ENCODE assay signal across 9 cellular contexts in the genomic region with DNA sequence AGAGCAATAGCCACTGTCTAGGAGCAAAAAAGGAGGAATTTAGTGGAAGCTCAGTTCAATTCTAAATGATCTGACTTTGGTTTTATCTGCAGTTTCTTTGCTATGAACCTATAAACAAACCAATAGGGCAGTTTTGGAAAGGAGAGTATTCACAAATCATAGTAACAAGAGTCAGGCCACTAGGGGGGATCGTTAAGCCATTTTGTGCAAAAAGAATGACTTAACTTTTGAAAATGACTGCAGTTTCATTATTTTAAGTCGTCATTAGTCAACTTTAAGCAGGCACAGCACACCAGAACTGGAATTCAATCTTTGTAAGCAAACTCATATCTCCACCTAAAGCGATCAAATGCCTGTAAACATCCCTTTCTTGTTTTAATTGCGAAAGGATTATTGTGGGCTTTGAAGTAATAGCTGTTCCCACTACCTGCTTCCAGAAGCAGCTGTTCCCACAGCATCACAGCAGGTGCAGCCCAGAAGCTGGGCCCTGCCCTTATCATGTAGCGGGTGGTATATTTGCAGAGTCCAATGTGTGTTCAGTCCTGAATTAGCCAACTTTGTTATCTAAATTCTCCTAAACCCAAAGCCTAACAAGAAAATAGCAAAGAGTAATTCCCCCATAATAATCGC. TPM values are rescaled to one million over a fixed set of nuclear protein-coding genes. Genes with fewer than 3 reads are reported as not detected.
DNase-seq lines count a peak whose midpoint lies in the region; ATAC-seq and TF ChIP-seq lines count a peak whose summit lies in the region.
"Had no signal": no experiment of that assay in that cellular context is flagged by ENCODE, and none has a peak within 500 bp of the region (broad histone marks: within the 10 kb centered on the region; RNA-seq: fewer than 3 reads in every experiment).

No MANE protein-coding gene starts in this region.

- H3K36me3 Mint-ChIP-seq in GM23338 (ENCODE audit: low read depth) = peaks cover 6% of the 10 kb centered on the region; the same call in 1 of the 3 replicates

- H3K9me3 ChIP-seq in OCI-LY1 (ENCODE audit: low read length) = no peaks in the 10 kb centered on the region

- H3K4me1 ChIP-seq in GM23338 (ENCODE audit: insufficient read depth) (peaks cover 13% of the 10 kb centered on the region), OCI-LY1 (ENCODE audit: insufficient read depth, low read length, severe bottlenecking) (no peaks in the 10 kb centered on the region)

- H4K20me1 ChIP-seq in GM23338 (replicated peaks; ENCODE audit: insufficient read depth) (no peaks in the 10 kb centered on the region), OCI-LY1 (ENCODE audit: insufficient read depth, low read length) (no peaks in the 10 kb centered on the region)

- DNase-seq in AG10803 (ENCODE audit: low read depth) (peak; percentile 26), GM23338 (ENCODE audit: low spot score) (peak; percentile 75), fibroblast of pulmonary artery (ENCODE audit: low read depth) (peak; percentile 33), 8988T (no peak), mucosa of gallbladder (ENCODE audit: low spot score) (no peak)
- DNase-seq: activated CD4-positive, alpha-beta T cell treated with anti-CD3 and anti-CD28 coated beads for 4 hours had no signal

- no peak overlapping the region for H2AFZ ChIP-seq in GM23338
- no peak overlapping the region for H2AFZ ChIP-seq in OCI-LY1 (ENCODE audit: low read length)

- H3K27ac ChIP-seq in GM23338 (ENCODE audit: low read depth) = no peak overlapping the region
- no peak overlapping the region for H3K27ac ChIP-seq in OCI-LY1 (ENCODE audit: low read depth, low read length, poor library complexity, severe bottlenecking)

- no peak overlapping the region; the same call in 2 of the 3 replicates for H3K4me3 Mint-ChIP-seq in GM23338

- no peak overlapping the region for H3K9ac ChIP-seq in OCI-LY1 (ENCODE audit: low read length)

- ATAC-seq in GM23338 = peak; percentile 73
- ATAC-seq in GM21529 (IDR thresholded peaks at IDR 0.05; ENCODE audit: unreplicated experiment) = no peak
- no peak for ATAC-seq in GM21717 (IDR thresholded peaks at IDR 0.05; ENCODE audit: unreplicated experiment)

- no peak overlapping the region for H3K27ac Mint-ChIP-seq in GM23338

- no peak overlapping the region for H3K4me3 ChIP-seq in AG10803 (ENCODE audit: low read length)
- H3K4me3 ChIP-seq in GM23338 = no peak overlapping the region
- no peak overlapping the region for H3K4me3 ChIP-seq in OCI-LY1 (ENCODE audit: low read depth, low read length, poor library complexity, severe bottlenecking)
- H3K4me3 ChIP-seq in fibroblast of pulmonary artery (replicated peaks; ENCODE audit: low read depth, low read length) = no peak overlapping the region

- H3K27me3 ChIP-seq in GM23338 (ENCODE audit: insufficient read depth) (no peaks in the 10 kb centered on the region), OCI-LY1 (ENCODE audit: insufficient read depth, low read length) (peaks cover 5% of the 10 kb centered on the region; the same call in 1 of the 2 replicates)

- H3K4me1 Mint-ChIP-seq in GM23338 = peaks cover 32% of the 10 kb centered on the region

- no peaks in the 10 kb centered on the region for H3F3A ChIP-seq in GM23338 (replicated peaks; ENCODE audit: low read depth)
- H3F3A ChIP-seq in OCI-LY1 (ENCODE audit: insufficient read depth, low read length) = no peaks in the 10 kb centered on the region

- H3K9me2 ChIP-seq in GM23338 (ENCODE audit: insufficient read depth) (no peaks in the 10 kb centered on the region), OCI-LY1 (ENCODE audit: low read depth, low read length) (no peaks in the 10 kb centered on the region)

- peaks cover 8% of the 10 kb centered on the region for H3K27me3 Mint-ChIP-seq in GM23338 (ENCODE audit: insufficient read depth, low read depth, poor library complexity)

- peak; percentile 51 for TF ChIP-seq CTCF in AG10803 (conservative IDR thresholded peaks at IDR 0.05; ENCODE audit: low read length)
- TF ChIP-seq CTCF in GM23338 (conservative IDR thresholded peaks at IDR 0.05; ENCODE audit: low read depth in 2 of 2) = peak; percentile 60 to 70
- TF ChIP-seq CTCF in OCI-LY1 (IDR thresholded peaks at IDR 0.05; ENCODE audit: low read length) = peak; percentile 56; the same call in 1 of the 2 replicates
- peak; percentile 47 for TF ChIP-seq CTCF in fibroblast of pulmonary artery (IDR thresholded peaks at IDR 0.05; ENCODE audit: low read length, missing control alignments)

- peaks cover 5% of the 10 kb centered on the region for H3K9me3 Mint-ChIP-seq in GM23338

- no peaks in the 10 kb centered on the region for H3K79me2 ChIP-seq in GM23338 (replicated peaks; ENCODE audit: insufficient read depth)
- H3K79me2 ChIP-seq in OCI-LY1 (ENCODE audit: insufficient read depth, low read length) = no peaks in the 10 kb centered on the region

- H3K4me2 ChIP-seq in GM23338 (no peak overlapping the region), OCI-LY1 (ENCODE audit: low read length) (no peak overlapping the region)

- H3K36me3 ChIP-seq in GM23338 (ENCODE audit: insufficient read depth) (no peaks in the 10 kb centered on the region), OCI-LY1 (ENCODE audit: insufficient read depth, low read length) (no peaks in the 10 kb centered on the region)

TF ChIP-seq in GM23338, 12 proteins besides CTCF, POLR2A, EP300 and RAD21 (continues in another document):
- TF ChIP-seq, protein P1, sequence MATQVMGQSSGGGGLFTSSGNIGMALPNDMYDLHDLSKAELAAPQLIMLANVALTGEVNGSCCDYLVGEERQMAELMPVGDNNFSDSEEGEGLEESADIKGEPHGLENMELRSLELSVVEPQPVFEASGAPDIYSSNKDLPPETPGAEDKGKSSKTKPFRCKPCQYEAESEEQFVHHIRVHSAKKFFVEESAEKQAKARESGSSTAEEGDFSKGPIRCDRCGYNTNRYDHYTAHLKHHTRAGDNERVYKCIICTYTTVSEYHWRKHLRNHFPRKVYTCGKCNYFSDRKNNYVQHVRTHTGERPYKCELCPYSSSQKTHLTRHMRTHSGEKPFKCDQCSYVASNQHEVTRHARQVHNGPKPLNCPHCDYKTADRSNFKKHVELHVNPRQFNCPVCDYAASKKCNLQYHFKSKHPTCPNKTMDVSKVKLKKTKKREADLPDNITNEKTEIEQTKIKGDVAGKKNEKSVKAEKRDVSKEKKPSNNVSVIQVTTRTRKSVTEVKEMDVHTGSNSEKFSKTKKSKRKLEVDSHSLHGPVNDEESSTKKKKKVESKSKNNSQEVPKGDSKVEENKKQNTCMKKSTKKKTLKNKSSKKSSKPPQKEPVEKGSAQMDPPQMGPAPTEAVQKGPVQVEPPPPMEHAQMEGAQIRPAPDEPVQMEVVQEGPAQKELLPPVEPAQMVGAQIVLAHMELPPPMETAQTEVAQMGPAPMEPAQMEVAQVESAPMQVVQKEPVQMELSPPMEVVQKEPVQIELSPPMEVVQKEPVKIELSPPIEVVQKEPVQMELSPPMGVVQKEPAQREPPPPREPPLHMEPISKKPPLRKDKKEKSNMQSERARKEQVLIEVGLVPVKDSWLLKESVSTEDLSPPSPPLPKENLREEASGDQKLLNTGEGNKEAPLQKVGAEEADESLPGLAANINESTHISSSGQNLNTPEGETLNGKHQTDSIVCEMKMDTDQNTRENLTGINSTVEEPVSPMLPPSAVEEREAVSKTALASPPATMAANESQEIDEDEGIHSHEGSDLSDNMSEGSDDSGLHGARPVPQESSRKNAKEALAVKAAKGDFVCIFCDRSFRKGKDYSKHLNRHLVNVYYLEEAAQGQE (IDR thresholded peaks at IDR 0.05; ENCODE audit: unreplicated experiment) = no peak
- TF ChIP-seq JUNB (IDR thresholded peaks at IDR 0.05; ENCODE audit: unreplicated experiment) = no peak
- no peak for TF ChIP-seq POLR2AphosphoS5 (IDR thresholded peaks at IDR 0.05; ENCODE audit: low read depth)
- no peak for TF ChIP-seq ETS1 (IDR thresholded peaks at IDR 0.05)
- no peak for TF ChIP-seq ZNF331 (CRISPR knock-in tag; IDR thresholded peaks at IDR 0.05; ENCODE audit: low read depth)
- TF ChIP-seq NANOG (IDR thresholded peaks at IDR 0.05; ENCODE audit: borderline replicate concordance) = no peak

RNA-seq across cellular contexts. Expression of gene SOX21, which starts 51.5 kb away (rescaled TPM):
- total RNA-seq in GM23338 (2014; rRNA removed; shearing (Covaris generic)) = 3.5 and 4.7 TPM in 2 replicates
- polyA plus RNA-seq in GM23338 (2016; fragmentation: Nextera tagmentation; extraction: Ambion mirVana) = 1.7 and 2.3 TPM in 2 replicates
- total RNA-seq in mucosa of gallbladder = 0.09 TPM

RNA-seq across cellular contexts. Expression of gene GPR180, which starts 59.2 kb away (rescaled TPM):
- 8.7 and 9.5 TPM in 2 replicates for total RNA-seq in GM23338 (2014; rRNA removed; shearing (Covaris generic))
- polyA plus RNA-seq in GM23338 (2016; fragmentation: Nextera tagmentation; extraction: Ambion mirVana) = 3.1 and 3.7 TPM in 2 replicates
- total RNA-seq in mucosa of gallbladder = 4.9 TPM

Comparison
In these comparisons a context has a peak if more than half of its experiments do, and no peak if none do; other contexts are left out.
1. DNase-seq: peak in AG10803 (single experiment), GM23338 (single experiment) and fibroblast of pulmonary artery (single experiment); none in 8988T (single experiment) and mucosa of gallbladder (single experiment).
2. Peak in every context shown above with its lines, with median percentiles within 50 percentile points of each other: CTCF ChIP-seq.